8 cellular contexts compared by ENCODE assay signal in genomic region chr1:61043010-61043820, GRCh38. TPM values are rescaled to one million over a fixed set of nuclear protein-coding genes. Genes with fewer than 3 reads are reported as not detected.
DNase-seq lines count a peak whose midpoint lies in the region; ATAC-seq and TF ChIP-seq lines count a peak whose summit lies in the region.

No MANE protein-coding gene starts in this region.

- no peak overlapping the region for H3K27ac ChIP-seq in 22Rv1
- peak overlapping the region; percentile 63 to 78 for H3K27ac ChIP-seq in right atrium auricular region
- H3K27ac ChIP-seq in psoas muscle, result peak overlapping the region; percentile 67
- H3K27ac ChIP-seq in upper lobe of right lung, result peak overlapping the region; percentile 74

- peak; percentile 51 for ATAC-seq in GM19025 (IDR thresholded peaks at IDR 0.05; ENCODE audit: low read depth, unreplicated experiment)
- peak; percentile 93 to 97 (median 94) for ATAC-seq in psoas muscle
- peak; percentile 97 for ATAC-seq in upper lobe of right lung

- H3K4me1 ChIP-seq in right atrium auricular region (peaks cover 0 to 6% of the 10 kb centered on the region in 2 donors), psoas muscle (no peaks in the 10 kb centered on the region), upper lobe of right lung (no peaks in the 10 kb centered on the region)

- 11 to 14% (median 13%) methylated on average over 65 to 85 of the region's 85 CpGs for WGBS in psoas muscle, 3 donors

- H3K27me3 ChIP-seq in right atrium auricular region (no peaks in the 10 kb centered on the region), psoas muscle (ENCODE audit: insufficient read depth in 3 of 3, low read length in 2 of 3) (no peaks in the 10 kb centered on the region), upper lobe of right lung (peaks cover 2% of the 10 kb centered on the region)

- peak; percentile 50 for DNase-seq in Jurkat, Clone E6-1 (ENCODE audit: low read depth, low spot score)
- DNase-seq in T-helper 2 cell (peak; percentile 52 to 79 (median 66)), anterior cingulate cortex (lab: John Stamatoyannopoulos, UW) (peak in 53 of 58 donors; percentile 14 to 87 (median 68)), right atrium auricular region (ENCODE audit: low spot score) (peak; percentile 91), psoas muscle (peak; percentile 94 to 95), upper lobe of right lung (peak; percentile 96)

- H3K36me3 ChIP-seq in right atrium auricular region (no peaks in the 10 kb centered on the region), psoas muscle (ENCODE audit: insufficient read depth in 1 of 2, low read depth in 1 of 2) (no peaks in the 10 kb centered on the region), upper lobe of right lung (no peaks in the 10 kb centered on the region)

- no peaks in the 10 kb centered on the region for H3K9me3 ChIP-seq in right atrium auricular region
- no peaks in the 10 kb centered on the region for H3K9me3 ChIP-seq in psoas muscle
- H3K9me3 ChIP-seq in upper lobe of right lung, result no peaks in the 10 kb centered on the region

- intact Hi-C loops in psoas muscle (cut with DNase I), result loop anchor here (1.0 to 10.0 kb wide), 9 partner anchors 62 to 1070 kb away; no protein-coding TSS in a partner anchor
- intact Hi-C loops in upper lobe of right lung (cut with DNase I), result no loop called here

- peak overlapping the region; percentile 7; the same call in 1 of the 2 replicates for H3K4me3 ChIP-seq in Jurkat, Clone E6-1 (ENCODE audit: low read length)
- H3K4me3 ChIP-seq in right atrium auricular region, result peak overlapping the region; percentile 36 to 64
- H3K4me3 ChIP-seq in psoas muscle, result peak overlapping the region; percentile 57
- H3K4me3 ChIP-seq in upper lobe of right lung, result peak overlapping the region; percentile 47

- TF ChIP-seq CTCF in 22Rv1 (IDR thresholded peaks at IDR 0.05) (peak; percentile 93), right atrium auricular region (IDR thresholded peaks at IDR 0.05) (peak; percentile 94 to 98), psoas muscle (IDR thresholded peaks at IDR 0.05) (peak; percentile 92), upper lobe of right lung (IDR thresholded peaks at IDR 0.05) (peak; percentile 92)

RNA-seq across cellular contexts. Expression of gene NFIA, which starts 39.1 kb away (rescaled TPM):
- polyA plus RNA-seq in Jurkat, Clone E6-1 (2012; ENCODE audit: insufficient read depth, insufficient read length), result 1.8 TPM
- 10 to 100 TPM; 75.3 to 81.3 TPM for total RNA-seq in right atrium auricular region
- 10 to 100 TPM; 30.6 to 42.7 (median 42.3) TPM for total RNA-seq in psoas muscle
- polyA plus RNA-seq in psoas muscle, result 10 to 100 TPM in 1 of 3 donors, 1 to 10 TPM in 2; 4.0 to 11.7 (median 4.2) TPM
- total RNA-seq in upper lobe of right lung, result 66.6 TPM

Comparison
In these comparisons a context has a peak if more than half of its experiments do, and no peak if none do; other contexts are left out.
1. H3K4me3 ChIP-seq: peak in every context shown above with its lines; median percentile 57 in psoas muscle; 50 in right atrium auricular region; 47 in upper lobe of right lung; 7 in Jurkat, Clone E6-1.